ENCODE assay signal across 36 cellular contexts in genomic region chr4:91795947-91796346, GRCh38.
"Had no signal": no experiment of that assay in that cellular context is flagged by ENCODE, and none has a peak within 500 bp of the region (broad histone marks: within the 10 kb centered on the region; RNA-seq: fewer than 3 reads in every experiment).

No MANE protein-coding gene starts in this region.

- H3K27me3 ChIP-seq: MG63 had no signal

- H3K36me3 ChIP-seq: MG63 had no signal

- H3K4me3 ChIP-seq: MG63 had no signal

- H3K9me3 ChIP-seq: MG63 had no signal

- DNase-seq: Karpas-422, Kasumi-1, MG63, MM.1S, MV-4-11, NCI-H1048, NCI-H1092, NCI-H1092 treated with DMSO at 0.1 percent for 48 hours, NCI-H1105, NCI-H1105 treated with DMSO at 0.1 percent for 48 hours, NCI-H1417, NCI-H1417 treated with DMSO at 0.1 percent for 48 hours, NCI-H1436, NCI-H1436 treated with DMSO at 0.1 percent for 48 hours, NCI-H146, NCI-H1694, NCI-H1694 treated with DMSO at 0.1 percent for 48 hours, NCI-H187, NCI-H187 treated with DMSO at 0.1 percent for 48 hours, NCI-H1930, NCI-H2029, NCI-H2029 treated with DMSO at 0.1 percent for 48 hours, NCI-H2081, NCI-H2081 treated with DMSO at 0.1 percent for 48 hours, NCI-H2107, NCI-H2171, NCI-H2171 treated with DMSO at 0.1 percent for 48 hours, NCI-H2227 treated with DMSO at 0.1 percent for 48 hours, NCI-H226, NCI-H345, NCI-H446, NCI-H446 treated with DMSO at 0.1 percent for 48 hours, NCI-H510A, NCI-H510A treated with DMSO at 0.1 percent for 48 hours, NCI-H524, NCI-H524 treated with DMSO at 0.1 percent for 48 hours had no signal
